In genomic region chr17:6755731-6756184, GRCh38 we compare ENCODE assay signal across 9 cellular contexts. TPM values are rescaled to one million over a fixed set of nuclear protein-coding genes. Genes with fewer than 3 reads are reported as not detected.
DNase-seq lines count a peak whose midpoint lies in the region; ATAC-seq, FAIRE-seq and TF ChIP-seq lines count a peak whose summit lies in the region.
"Had no signal": no experiment of that assay in that cellular context is flagged by ENCODE, and none has a peak within 500 bp of the region (broad histone marks: within the 10 kb centered on the region; RNA-seq: fewer than 3 reads in every experiment).

Gene XAF1, plus strand, starts transcription at chr17:6756046. Its CDS starts 33 bp downstream, at chr17:6756079.

- TF ChIP-seq POLR2A in endothelial cell of umbilical vein (IDR thresholded peaks at IDR 0.05; ENCODE audit: low read depth, low read length) (no peak), transverse colon (IDR thresholded peaks at IDR 0.05) (peak; percentile 24)

- no peaks in the 10 kb centered on the region for H4K20me1 ChIP-seq in endothelial cell of umbilical vein (replicated peaks; ENCODE audit: control insufficient read depth, extremely low read depth, insufficient read depth, low read length)

- H3K36me3 ChIP-seq in endothelial cell of umbilical vein (ENCODE audit: control insufficient read depth in 2 of 2, extremely low read depth in 1 of 2, insufficient read depth in 2 of 2, low read length in 2 of 2) (no peaks in the 10 kb centered on the region), transverse colon (peaks cover 0 to 4% (median 0%) of the 10 kb centered on the region in 4 donors)

- peak within 1 kb of the TSS; percentile 91 to 97 for H3K27ac Mint-ChIP-seq in natural killer cell

- H3K4me3 Mint-ChIP-seq in natural killer cell: peak within 1 kb of the TSS; percentile 99

- H2AFZ ChIP-seq in endothelial cell of umbilical vein (ENCODE audit: low read depth, low read length): peak within 1 kb of the TSS; percentile 99

- H3K36me3 Mint-ChIP-seq in natural killer cell: no peaks in the 10 kb centered on the region

- H3K79me2 ChIP-seq in endothelial cell of umbilical vein (ENCODE audit: control insufficient read depth, insufficient read depth, low read length): no peaks in the 10 kb centered on the region

- WGBS in transverse colon (ENCODE audit: low coverage in 1 of 2), 2 donors: 3% methylated on average over 14 of the region's 14 CpGs; no CpG with 5 or more reads in 1 of the 2 donors

- no peak for TF ChIP-seq EP300 in transverse colon (IDR thresholded peaks at IDR 0.05; ENCODE audit: low read depth)

- H3K4me2 ChIP-seq in endothelial cell of umbilical vein (ENCODE audit: insufficient read depth, low read length): peak within 1 kb of the TSS; percentile 93

- in situ Hi-C loops in transverse colon (cut with MboI; ENCODE audit: low pct_ligation_motif_present in 1 of 4, low pct_unique_long_range_greater_than_20kb in 1 of 4, low sequenced_read_pairs in 3 of 4): no loop called here

- H3K27me3 ChIP-seq in endothelial cell of umbilical vein (ENCODE audit: control insufficient read depth in 2 of 2, insufficient read depth in 2 of 2, low read length in 2 of 2): no peaks in the 10 kb centered on the region
- no peaks in the 10 kb centered on the region for H3K27me3 ChIP-seq in transverse colon

- H3K4me1 ChIP-seq in endothelial cell of umbilical vein (ENCODE audit: control insufficient read depth, extremely low read depth, insufficient read depth, low read length) (peaks cover 36% of the 10 kb centered on the region), transverse colon (peaks cover 0 to 47% (median 15%) of the 10 kb centered on the region in 4 donors)

- peak; percentile 33 for DNase-seq in Ammon's horn (ENCODE audit: low spot score)
- DNase-seq in activated CD4-positive, alpha-beta T cell treated with anti-CD3 and anti-CD28 coated beads, Interleukin-2, amount 50 U/mL, for 4 hours: peak; percentile 46 to 48
- peak; percentile 78 for DNase-seq in endothelial cell of umbilical vein (ENCODE audit: low read depth, low spot score)
- peak; percentile 44 for DNase-seq in natural killer cell
- peak; percentile 52 for DNase-seq in transverse colon
- DNase-seq in NCI-H2107 treated with DMSO at 0.1 percent for 48 hours (lab: John Stamatoyannopoulos, UW; ENCODE audit: unreplicated experiment): no peak

- no peaks in the 10 kb centered on the region for H3K27me3 Mint-ChIP-seq in natural killer cell (ENCODE audit: low read depth in 2 of 2)

- peak within 1 kb of the TSS; percentile 53 for H3K27ac ChIP-seq in endothelial cell of umbilical vein (ENCODE audit: insufficient read depth, low read depth, low read length)
- H3K27ac ChIP-seq in transverse colon: peak within 1 kb of the TSS; percentile 77 to 91 (median 85)

- H3K9me3 Mint-ChIP-seq in natural killer cell: no peaks in the 10 kb centered on the region

- POLR2A ChIA-PET in endothelial cell of umbilical vein (lab: Charles Lee): no interaction called here

- H3K9me3 ChIP-seq in endothelial cell of umbilical vein (replicated peaks; ENCODE audit: control insufficient read depth, insufficient read depth, low read length) (no peaks in the 10 kb centered on the region), transverse colon (no peaks in the 10 kb centered on the region)

- H3K9me1 ChIP-seq in endothelial cell of umbilical vein (replicated peaks; ENCODE audit: control insufficient read depth, extremely low read depth, insufficient read depth, low read length): no peaks in the 10 kb centered on the region

- CTCF ChIA-PET in endothelial cell of umbilical vein (lab: Charles Lee): interaction anchor here (0.9 to 1.6 kb wide), 3 partner anchors 22 to 88 kb away, joined by 3 to 7 read pairs (median 3); no protein-coding TSS in a partner anchor

- H3K4me3 ChIP-seq in endothelial cell of umbilical vein (replicated peaks in 1 of 3; ENCODE audit: insufficient read depth in 1 of 3, low read depth in 1 of 3, low read length in 3 of 3) (peak within 1 kb of the TSS; percentile 1 to 64 (median 32)), transverse colon (peak within 1 kb of the TSS; percentile 35 to 68 (median 46))

- TF ChIP-seq CTCF in endothelial cell of umbilical vein (IDR thresholded peaks at IDR 0.05; ENCODE audit: extremely low read depth in 1 of 2, insufficient read depth in 1 of 2, low read depth in 1 of 2, low read length in 2 of 2) (no peak), natural killer cell (IDR thresholded peaks at IDR 0.05) (no peak), transverse colon (IDR thresholded peaks at IDR 0.05) (no peak)

- peak; percentile 83 for FAIRE-seq in endothelial cell of umbilical vein (lab: Jason Lieb, UNC)

- ATAC-seq in HG03460 (IDR thresholded peaks at IDR 0.05; ENCODE audit: unreplicated experiment): peak; percentile 57
- ATAC-seq in natural killer cell: peak; percentile 71 to 84 (median 71)
- no peak for ATAC-seq in GM19324 (IDR thresholded peaks at IDR 0.05; ENCODE audit: low FRiP score, unreplicated experiment)
- ATAC-seq: HCT116 had no signal

- dilution Hi-C loops in endothelial cell of umbilical vein (cut with MboI; ENCODE audit: extremely low pct_ligation_motif_present, low sequenced_read_pairs): no loop called here

- peak within 1 kb of the TSS; percentile 48 for H3K9ac ChIP-seq in endothelial cell of umbilical vein (replicated peaks; ENCODE audit: extremely low read depth, insufficient read depth, low read length)

- BruUV-seq in endothelial cell of umbilical vein (replicated peaks; lab: Mats Ljungman, UMichigan): no TSS peak

- intact Hi-C loops in endothelial cell of umbilical vein (cut with micrococcal nuclease): no loop called here
- intact Hi-C loops in natural killer cell (cut with micrococcal nuclease): loop anchor here (10.0 kb wide), 1 partner anchor 259 kb away; the partner anchor contains the start of gene RNASEK
- intact Hi-C loops in transverse colon (cut with DNase I; ENCODE audit: low total_unique reads): no loop called here

- H3K4me1 Mint-ChIP-seq in natural killer cell: peaks cover 60 to 69% of the 10 kb centered on the region in 2 donors

TF ChIP-seq in endothelial cell of umbilical vein, 7 proteins besides CTCF, POLR2A, EP300 and RAD21:
- TF ChIP-seq POLR2AphosphoS5 (IDR thresholded peaks at IDR 0.05; ENCODE audit: insufficient read depth, low read depth, low read length) (no peak), MYC (IDR thresholded peaks at IDR 0.05; ENCODE audit: low read depth, low read length) (no peak), JUN (IDR thresholded peaks at IDR 0.05; ENCODE audit: borderline replicate concordance, insufficient read depth, insufficient read length, low read depth) (no peak), EZH2 (IDR thresholded peaks at IDR 0.05; ENCODE audit: borderline replicate concordance, low read depth, low read length, severe bottlenecking) (no peak), MAX (IDR thresholded peaks at IDR 0.05; ENCODE audit: insufficient read depth, insufficient read length) (no peak), FOS (IDR thresholded peaks at IDR 0.05; ENCODE audit: borderline replicate concordance, insufficient read depth, low read length) (no peak), GATA2 (IDR thresholded peaks at IDR 0.05; ENCODE audit: insufficient read depth, insufficient read length, low read depth, low read length) (no peak)
TF ChIP-seq in endothelial cell of umbilical vein: peak in this region for 0.

RNA-seq across cellular contexts. Expression of gene XAF1, which starts in this region (rescaled TPM):
- total RNA-seq in endothelial cell of umbilical vein (15.0 and 21.5 TPM in 2 replicates), natural killer cell (100 to 1,000 TPM in 1 of 3 donors, 10 to 100 TPM in 2; 64.2 to 130 (median 97.4) TPM), transverse colon (10 to 100 TPM in 3 of 4 donors, 1 to 10 TPM in 1; 6.7 to 15.5 (median 14.1) TPM)
- polyA plus RNA-seq in endothelial cell of umbilical vein: 3.8 and 6.3 TPM in 2 replicates
- polyA plus RNA-seq in endothelial cell of umbilical vein (2011; cell fraction: cytosol; rRNA removed): 4.8 and 6.5 TPM in 2 replicates
- polyA plus RNA-seq in endothelial cell of umbilical vein (2011; cell fraction: nucleus; rRNA removed): 33.1 and 34.7 TPM in 2 replicates
- polyA plus RNA-seq in endothelial cell of umbilical vein (2012): 2.8 and 4.4 TPM in 2 replicates
- 25.2 and 34.8 TPM in 2 replicates for polyA minus RNA-seq in endothelial cell of umbilical vein
- not detected for polyA minus RNA-seq in endothelial cell of umbilical vein (2011; cell fraction: cytosol; rRNA and poly(A)+ RNA removed)
- 20.0 and 26.7 TPM in 2 replicates for polyA minus RNA-seq in endothelial cell of umbilical vein (2011; cell fraction: nucleus; rRNA and poly(A)+ RNA removed)
